1 cellular context compared by ENCODE assay signal in the genomic region with DNA sequence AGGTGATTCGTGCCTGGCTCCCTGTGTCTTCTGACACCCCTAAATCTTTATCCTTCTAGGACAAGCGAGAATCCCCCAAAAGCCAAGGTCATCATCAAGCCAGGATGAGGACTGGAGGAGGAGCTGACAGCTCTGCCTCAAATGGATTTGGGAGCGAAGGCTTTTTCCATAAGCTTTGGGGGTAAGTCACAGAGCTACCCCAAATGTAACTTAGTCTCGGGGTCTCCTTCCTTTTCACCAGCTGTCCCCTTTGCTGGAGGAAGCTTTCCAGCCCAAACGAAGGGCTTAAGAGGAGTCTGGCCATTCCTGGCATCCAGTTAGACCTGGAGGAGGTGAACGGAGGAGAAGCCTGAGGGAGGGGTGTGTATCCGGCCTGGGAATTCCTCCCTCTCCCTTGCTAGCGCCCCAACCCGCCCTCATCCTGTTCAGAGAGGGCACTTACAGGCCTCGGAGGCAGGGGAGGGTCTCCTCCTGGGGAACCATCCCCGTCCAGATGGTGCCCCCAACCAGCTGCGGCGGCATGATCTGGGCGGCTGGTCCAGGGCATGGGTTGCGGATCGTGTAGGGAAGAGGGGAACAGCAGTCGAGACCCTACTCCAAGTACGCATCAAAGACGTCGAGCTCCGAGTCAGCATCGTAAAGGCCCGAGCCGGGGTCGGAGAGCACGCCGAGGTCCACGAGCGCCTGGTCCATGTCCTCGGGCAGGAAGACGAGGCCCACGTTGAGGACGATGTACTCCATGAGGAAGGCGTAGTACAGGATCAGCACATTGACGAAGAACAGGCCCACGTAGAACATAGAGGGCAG.
TF ChIP-seq lines count a peak whose summit lies in the region.

No MANE protein-coding gene starts in this region.

TF ChIP-seq in HCT116, 20 proteins besides CTCF, POLR2A, EP300 and RAD21:
- TF ChIP-seq, protein P1, sequence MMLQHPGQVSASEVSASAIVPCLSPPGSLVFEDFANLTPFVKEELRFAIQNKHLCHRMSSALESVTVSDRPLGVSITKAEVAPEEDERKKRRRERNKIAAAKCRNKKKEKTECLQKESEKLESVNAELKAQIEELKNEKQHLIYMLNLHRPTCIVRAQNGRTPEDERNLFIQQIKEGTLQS (IDR thresholded peaks at IDR 0.05) = no peak
- TF ChIP-seq TCF7L2 (IDR thresholded peaks at IDR 0.05; ENCODE audit: borderline replicate concordance, extremely low read depth, insufficient read depth, insufficient read length) (no peak), SP1 (IDR thresholded peaks at IDR 0.05; ENCODE audit: low read depth) (no peak), ZFX (IDR thresholded peaks at IDR 0.05) (no peak), CEBPB (IDR thresholded peaks at IDR 0.05; ENCODE audit: low read depth) (no peak), EZH2phosphoT487 (IDR thresholded peaks at IDR 0.05; ENCODE audit: borderline replicate concordance) (no peak), SRF (IDR thresholded peaks at IDR 0.05; ENCODE audit: low read depth) (no peak), YY1 (IDR thresholded peaks at IDR 0.05; ENCODE audit: extremely low read depth, insufficient replicate concordance, low read depth, low read length) (no peak), POLR2AphosphoS5 (IDR thresholded peaks at IDR 0.05; ENCODE audit: low read depth, low read length) (no peak), EGR1 (IDR thresholded peaks at IDR 0.05; ENCODE audit: low read depth) (no peak)
- TF ChIP-seq, protein P2, sequence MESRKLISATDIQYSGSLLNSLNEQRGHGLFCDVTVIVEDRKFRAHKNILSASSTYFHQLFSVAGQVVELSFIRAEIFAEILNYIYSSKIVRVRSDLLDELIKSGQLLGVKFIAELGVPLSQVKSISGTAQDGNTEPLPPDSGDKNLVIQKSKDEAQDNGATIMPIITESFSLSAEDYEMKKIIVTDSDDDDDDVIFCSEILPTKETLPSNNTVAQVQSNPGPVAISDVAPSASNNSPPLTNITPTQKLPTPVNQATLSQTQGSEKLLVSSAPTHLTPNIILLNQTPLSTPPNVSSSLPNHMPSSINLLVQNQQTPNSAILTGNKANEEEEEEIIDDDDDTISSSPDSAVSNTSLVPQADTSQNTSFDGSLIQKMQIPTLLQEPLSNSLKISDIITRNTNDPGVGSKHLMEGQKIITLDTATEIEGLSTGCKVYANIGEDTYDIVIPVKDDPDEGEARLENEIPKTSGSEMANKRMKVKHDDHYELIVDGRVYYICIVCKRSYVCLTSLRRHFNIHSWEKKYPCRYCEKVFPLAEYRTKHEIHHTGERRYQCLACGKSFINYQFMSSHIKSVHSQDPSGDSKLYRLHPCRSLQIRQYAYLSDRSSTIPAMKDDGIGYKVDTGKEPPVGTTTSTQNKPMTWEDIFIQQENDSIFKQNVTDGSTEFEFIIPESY (IDR thresholded peaks at IDR 0.05; ENCODE audit: extremely low read depth, insufficient replicate concordance, low read length) = no peak
